In the genomic region with DNA sequence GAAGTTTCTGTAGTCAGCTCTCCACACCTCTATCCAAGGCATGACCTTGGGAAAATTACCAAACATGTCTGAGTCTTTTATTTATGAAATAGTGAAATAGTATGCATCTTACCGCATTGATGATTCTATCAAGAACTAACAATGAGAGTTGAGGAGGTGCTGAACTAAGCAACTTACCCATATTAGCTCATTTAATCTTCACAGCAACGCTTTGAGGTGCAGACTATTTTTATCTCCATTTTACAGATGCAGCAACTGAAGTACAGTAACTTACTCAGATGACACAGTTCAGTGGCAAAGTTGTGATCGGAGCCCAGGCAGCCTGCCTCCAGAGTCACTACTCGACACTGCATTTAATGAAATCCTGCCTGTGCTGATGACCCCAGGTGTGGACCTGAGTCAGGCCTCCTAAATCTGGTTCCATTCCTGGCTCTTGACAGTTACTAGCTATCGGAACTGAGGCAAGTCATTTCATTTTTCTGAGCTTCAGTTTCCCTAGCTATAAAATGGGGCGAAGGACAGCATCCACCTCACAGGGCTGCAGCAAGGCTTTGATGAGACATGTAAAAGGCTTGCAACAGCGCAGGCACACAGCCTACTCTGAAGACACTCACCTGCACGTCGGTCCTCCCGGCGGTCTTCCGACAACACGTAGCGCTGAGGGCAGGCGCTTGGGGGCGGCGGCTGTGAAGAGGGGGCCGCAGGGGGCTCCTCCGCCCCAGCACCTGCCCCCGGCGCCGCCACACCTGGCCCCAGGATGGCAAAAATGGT, we compare ENCODE assay signal across 8 cellular contexts. TPM values are rescaled to one million over a fixed set of nuclear protein-coding genes. Genes with fewer than 3 reads are reported as not detected.
DNase-seq lines count a peak whose midpoint lies in the region; ATAC-seq, FAIRE-seq and TF ChIP-seq lines count a peak whose summit lies in the region.
"Had no signal": no experiment of that assay in that cellular context is flagged by ENCODE, and none has a peak within 500 bp of the region (broad histone marks: within the 10 kb centered on the region; RNA-seq: fewer than 3 reads in every experiment).

No MANE protein-coding gene starts in this region.

- H3K4me1 ChIP-seq in HEK293 (ENCODE audit: control insufficient read depth, insufficient read depth, low read length) (peaks cover 9% of the 10 kb centered on the region; the same call in 1 of the 2 replicates), skeletal muscle tissue (ENCODE audit: control insufficient read depth in 3 of 3, insufficient read depth in 3 of 3, low read length in 3 of 3) (peaks cover 17 to 25% (median 17%) of the 10 kb centered on the region in 3 donors)

- DNase-seq in WERI-Rb-1 (no peak), fibroblast of pulmonary artery (ENCODE audit: low read depth) (no peak), GM19239 (ENCODE audit: insufficient read length, low spot score) (no peak), NCI-H1930 (lab: John Stamatoyannopoulos, UW) (no peak)

- H3K9me3 ChIP-seq in HEK293 (ENCODE audit: control insufficient read depth, insufficient read depth, low read depth, low read length) (no peaks in the 10 kb centered on the region), WERI-Rb-1 (ENCODE audit: severe bottlenecking) (no peaks in the 10 kb centered on the region), skeletal muscle tissue (ENCODE audit: control insufficient read depth in 3 of 3, low read length in 3 of 3) (no peaks in the 10 kb centered on the region)

- H3K27ac ChIP-seq in HEK293 (ENCODE audit: extremely low read depth, low read depth, low read length) = peak overlapping the region; percentile 17; the same call in 1 of the 2 replicates
- H3K27ac ChIP-seq in WERI-Rb-1 = no peak overlapping the region
- no peak overlapping the region for H3K27ac ChIP-seq in skeletal muscle tissue (ENCODE audit: low read depth, low read length)

- H3K36me3 ChIP-seq in HEK293 (ENCODE audit: control insufficient read depth in 2 of 2, insufficient read depth in 1 of 2, low read length in 2 of 2) (peaks cover 27 to 43% of the 10 kb centered on the region in 2 experiments; a peak in 2 of 3 replicates), WERI-Rb-1 (peaks cover 40% of the 10 kb centered on the region), skeletal muscle tissue (ENCODE audit: control insufficient read depth in 3 of 3, insufficient read depth in 3 of 3, low read length in 3 of 3) (peaks cover 12 to 19% (median 14%) of the 10 kb centered on the region in 3 donors)

- POLR2A ChIA-PET in HEK293 (lab: Yijun Ruan, JAX) = interaction anchor here (3.0 to 3.4 kb wide), 2 partner anchors 15 to 37 kb away, joined by 25 to 46 read pairs; partner anchors contain the start of genes FOXA3, IRF2BP1 and SYMPK

- H3K4me3 ChIP-seq in HEK293 (ENCODE audit: low read depth, low read length) (no peak overlapping the region), WERI-Rb-1 (ENCODE audit: low read depth, low read length) (peak overlapping the region; percentile 88), fibroblast of pulmonary artery (replicated peaks; ENCODE audit: low read depth, low read length) (peak overlapping the region; percentile 58), skeletal muscle tissue (ENCODE audit: low read length in 3 of 3) (peak overlapping the region; percentile 51 to 92 (median 60))

- CTCF ChIA-PET in HEK293 (lab: Yijun Ruan, JAX) = interaction anchor here (0.6 to 3.4 kb wide), 3 partner anchors 14 to 46 kb away, joined by 3 to 25 read pairs (median 3); no protein-coding TSS in a partner anchor

- TF ChIP-seq CTCF in HEK293 (tag by site-specific recombination; IDR thresholded peaks at IDR 0.05) = no peak
- no peak for TF ChIP-seq CTCF in WERI-Rb-1 (IDR thresholded peaks at IDR 0.05; ENCODE audit: low read depth, low read length)
- no peak for TF ChIP-seq CTCF in fibroblast of pulmonary artery (IDR thresholded peaks at IDR 0.05; ENCODE audit: low read length, missing control alignments)

- peak overlapping the region in 2 of 3 donors; percentile 54 to 62 for H3K9ac ChIP-seq in skeletal muscle tissue (ENCODE audit: low read depth in 1 of 3, low read length in 3 of 3)

- no peak for ATAC-seq in HG03025 (IDR thresholded peaks at IDR 0.05; ENCODE audit: low FRiP score, unreplicated experiment)

- no peaks in the 10 kb centered on the region for H3K27me3 ChIP-seq in WERI-Rb-1 (ENCODE audit: insufficient read depth, low read depth, severe bottlenecking)
- H3K27me3 ChIP-seq in skeletal muscle tissue (ENCODE audit: control insufficient read depth in 3 of 3, insufficient read depth in 3 of 3, low read length in 3 of 3) = peaks cover 0 to 2% (median 0%) of the 10 kb centered on the region in 3 donors

- FAIRE-seq in GM19239 (lab: Jason Lieb, UNC) = no peak

TF ChIP-seq in HEK293, 187 proteins besides CTCF, POLR2A, EP300 and RAD21:
- peak; percentile 97 for TF ChIP-seq ZNF664 (tag by site-specific recombination; IDR thresholded peaks at IDR 0.05)
- TF ChIP-seq WT1 (tag by site-specific recombination; IDR thresholded peaks at IDR 0.05) = no peak

RNA-seq across cellular contexts. Expression of gene MYPOP, which starts 1.6 kb away (rescaled TPM):
- 0.52 TPM for total RNA-seq in skeletal muscle tissue

RNA-seq across cellular contexts. Expression of gene NANOS2, which starts 13.7 kb away (rescaled TPM):
- not detected for total RNA-seq in skeletal muscle tissue
- total RNA-seq: mononuclear cell had no signal

RNA-seq across cellular contexts. Expression of gene IRF2BP1, which starts 14.9 kb away (rescaled TPM):
- total RNA-seq in skeletal muscle tissue = 24.5 TPM

RNA-seq across cellular contexts. Expression of gene FOXA3, which starts 36.7 kb away (rescaled TPM):
- not detected for total RNA-seq in skeletal muscle tissue
- total RNA-seq: mononuclear cell had no signal

RNA-seq across cellular contexts. Expression of gene SYMPK, which starts 37.9 kb away (rescaled TPM):
- 23.5 TPM for total RNA-seq in skeletal muscle tissue
